Comparison of ENCODE assay signal across 26 cellular contexts in the genomic region with DNA sequence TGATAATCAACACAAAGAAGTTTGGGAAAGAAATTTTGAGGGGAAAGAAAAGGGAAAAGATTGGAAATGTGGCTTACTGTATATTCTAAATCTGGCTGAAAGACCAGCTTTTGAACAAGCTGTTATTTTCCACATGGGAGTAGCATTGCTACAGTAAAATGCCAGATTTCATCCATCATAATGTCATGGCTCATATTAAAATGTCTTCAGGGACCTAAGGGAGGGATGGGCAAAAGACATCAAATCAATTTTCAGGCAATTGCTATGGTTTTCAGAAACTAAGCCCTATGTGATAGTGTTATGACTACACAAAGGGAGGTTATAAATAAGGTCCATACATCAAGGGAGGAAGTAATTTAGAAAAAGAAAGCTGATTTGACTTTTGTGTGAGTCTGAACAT.
"Had no signal": no experiment of that assay in that cellular context is flagged by ENCODE, and none has a peak within 500 bp of the region (broad histone marks: within the 10 kb centered on the region; RNA-seq: fewer than 3 reads in every experiment).

No MANE protein-coding gene starts in this region.

- H3K9me3 ChIP-seq: neutrophil, pancreas, prostate gland, right lobe of liver, sigmoid colon, thoracic aorta, thyroid gland, upper lobe of left lung, vagina had no signal

- H3K9me3 Mint-ChIP-seq: natural killer cell; neural crest cell; stimulated activated naive CD8-positive, alpha-beta T cell treated with anti-CD3 and anti-CD28 coated beads, Interleukin-15, Interleukin-2, amounts not matched to agents 100 ng/mL and 50 ng/mL, for 24 hours had no signal

- DNase-seq: natural killer cell; nucleus accumbens; pancreas; right cardiac atrium; right lobe of liver; sigmoid colon; small intestine; stimulated activated CD4-positive, alpha-beta T cell treated with anti-CD3 and anti-CD28 coated beads, Interleukin-15, amount 100 ng/mL, for 24 hours; stimulated activated CD4-positive, alpha-beta T cell treated with anti-CD3 and anti-CD28 coated beads, Interleukin-2, amount 100 ng/mL, for 24 hours; stimulated activated CD4-positive, alpha-beta T cell treated with anti-CD3 and anti-CD28 coated beads, Interleukin-2, amount 100 ng/mL, for 48 hours; stimulated activated CD4-positive, alpha-beta T cell treated with anti-CD3 and anti-CD28 coated beads, Interleukin-4, amount 100 ng/mL, for 24 hours; stimulated activated naive B cell treated with anti-CD40 and anti-IgM and Interleukin-4, amounts not matched to agents 10 μg/mL and 1 μg/mL and 100 μg/mL, for 72 hours; stimulated activated naive CD4-positive, alpha-beta T cell treated with Interleukin-2 at 50 U/mL for 16 hours; stomach; thyroid gland; trophoblast cell; upper lobe of left lung had no signal

- H3K27ac Mint-ChIP-seq: natural killer cell; nephron; stimulated activated effector memory CD8-positive, alpha-beta T cell treated with anti-CD3 and anti-CD28 coated beads, Interleukin-12 subunit alpha, Interleukin-12 subunit beta, amount 100 ng/mL, for 72 hours; stimulated activated naive B cell treated with anti-CD40 and anti-IgM and Interleukin-4, amounts not matched to agents 10 μg/mL and 1 μg/mL and 100 μg/mL, for 72 hours; stimulated activated naive CD8-positive, alpha-beta T cell treated with anti-CD3 and anti-CD28 coated beads, Interleukin-15, Interleukin-2, amounts not matched to agents 100 ng/mL and 50 ng/mL, for 24 hours had no signal

- H3K4me3 ChIP-seq: pancreas, prostate gland, right lobe of liver, sigmoid colon, stomach, thoracic aorta, thyroid gland, tibial nerve, upper lobe of left lung, vagina had no signal

- H3K4me1 Mint-ChIP-seq: natural killer cell; neural crest cell; stimulated activated effector memory CD8-positive, alpha-beta T cell treated with anti-CD3 and anti-CD28 coated beads, Interleukin-12 subunit alpha, Interleukin-12 subunit beta, amount 100 ng/mL, for 72 hours; stimulated activated naive B cell treated with anti-CD40 and anti-IgM and Interleukin-4, amounts not matched to agents 10 μg/mL and 1 μg/mL and 100 μg/mL, for 72 hours had no signal

- H3K27ac ChIP-seq: neutrophil, pancreas, prostate gland, right lobe of liver, sigmoid colon, stomach, thoracic aorta, thyroid gland, tibial nerve, upper lobe of left lung, vagina had no signal

- H3K27me3 Mint-ChIP-seq: stimulated activated naive B cell treated with anti-CD40 and anti-IgM and Interleukin-4, amounts not matched to agents 10 μg/mL and 1 μg/mL and 100 μg/mL, for 72 hours; stimulated activated naive CD8-positive, alpha-beta T cell treated with anti-CD3 and anti-CD28 coated beads, Interleukin-15, Interleukin-2, amounts not matched to agents 100 ng/mL and 50 ng/mL, for 24 hours had no signal

- H3K4me3 Mint-ChIP-seq: natural killer cell; nephron; neural crest cell; stimulated activated effector memory CD8-positive, alpha-beta T cell treated with anti-CD3 and anti-CD28 coated beads, Interleukin-12 subunit alpha, Interleukin-12 subunit beta, amount 100 ng/mL, for 72 hours; stimulated activated naive B cell treated with anti-CD40 and anti-IgM and Interleukin-4, amounts not matched to agents 10 μg/mL and 1 μg/mL and 100 μg/mL, for 72 hours; stimulated activated naive CD8-positive, alpha-beta T cell treated with anti-CD3 and anti-CD28 coated beads, Interleukin-15, Interleukin-2, amounts not matched to agents 100 ng/mL and 50 ng/mL, for 24 hours had no signal

- H3K36me3 Mint-ChIP-seq: natural killer cell; stimulated activated effector memory CD8-positive, alpha-beta T cell treated with anti-CD3 and anti-CD28 coated beads, Interleukin-12 subunit alpha, Interleukin-12 subunit beta, amount 100 ng/mL, for 72 hours; stimulated activated naive B cell treated with anti-CD40 and anti-IgM and Interleukin-4, amounts not matched to agents 10 μg/mL and 1 μg/mL and 100 μg/mL, for 72 hours had no signal

- H3K4me1 ChIP-seq: pancreas, prostate gland, right lobe of liver, sigmoid colon, stomach, thyroid gland, upper lobe of left lung, vagina had no signal

- ATAC-seq: natural killer cell; pancreas; right cardiac atrium; right lobe of liver; stimulated activated effector memory CD8-positive, alpha-beta T cell treated with anti-CD3 and anti-CD28 coated beads, Interleukin-12 subunit alpha, Interleukin-12 subunit beta, amount 100 ng/mL, for 72 hours; stimulated activated naive B cell treated with anti-CD40 and anti-IgM and Interleukin-4, amounts not matched to agents 10 μg/mL and 1 μg/mL and 100 μg/mL, for 72 hours had no signal

- H3K36me3 ChIP-seq: neutrophil, pancreas, prostate gland, right lobe of liver, sigmoid colon, stomach, thoracic aorta, thyroid gland, tibial nerve, upper lobe of left lung, vagina had no signal

- H3K27me3 ChIP-seq: neutrophil, pancreas, right lobe of liver, sigmoid colon, stomach, thyroid gland, tibial nerve, upper lobe of left lung, vagina had no signal
